In the genomic region with DNA sequence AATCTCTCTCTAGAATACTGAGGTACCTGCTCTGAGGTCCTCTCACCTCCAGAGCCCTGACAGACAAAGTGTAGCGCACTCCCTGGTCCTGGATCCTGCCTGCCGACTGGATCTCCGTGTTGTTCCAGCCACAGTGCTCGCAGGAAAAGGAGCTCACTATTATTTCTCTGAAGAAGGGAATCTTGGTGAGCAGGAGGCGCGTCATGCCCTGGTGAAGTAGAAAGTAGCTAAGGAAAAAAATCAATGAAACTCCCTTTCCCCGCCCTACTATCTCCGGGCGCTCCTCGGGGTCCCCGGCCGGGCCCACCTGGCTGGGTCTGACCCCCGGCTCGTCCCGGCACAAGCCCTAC, we compare ENCODE assay signal across 9 cellular contexts. TPM values are rescaled to one million over a fixed set of nuclear protein-coding genes. Genes with fewer than 3 reads are reported as not detected.
DNase-seq lines count a peak whose midpoint lies in the region; ATAC-seq, FAIRE-seq and TF ChIP-seq lines count a peak whose summit lies in the region.
"Had no signal": no experiment of that assay in that cellular context is flagged by ENCODE, and none has a peak within 500 bp of the region (broad histone marks: within the 10 kb centered on the region; RNA-seq: fewer than 3 reads in every experiment).

No MANE protein-coding gene starts in this region.

- H3K4me1 ChIP-seq in A549: peaks cover 10% of the 10 kb centered on the region; the same call in 1 of the 3 replicates
- peaks cover 10% of the 10 kb centered on the region for H3K4me1 ChIP-seq in GM23338 (ENCODE audit: insufficient read depth)
- peaks cover 15% of the 10 kb centered on the region for H3K4me1 ChIP-seq in thymus (ENCODE audit: control insufficient read depth, insufficient read depth, low read length)

- TF ChIP-seq POLR2A in A549 (IDR thresholded peaks at IDR 0.05; ENCODE audit: low read length): no peak

- no peak for DNase-seq in A549 (ENCODE audit: low read depth in 1 of 2, low spot score in 1 of 2)
- DNase-seq in GM23338 (ENCODE audit: low spot score): peak; percentile 19
- no peak for DNase-seq in activated T-helper 2 cell treated with anti-CD3 and anti-CD28 coated beads, Interferon-gamma antibody, Interleukin-2, Interleukin-4, amounts not matched to agents 10 μg/mL and 5 μg/mL and 100 μg/mL, durations not matched to agents 14 hours and 24 hours and 36 hours (ENCODE audit: low spot score)
- no peak for DNase-seq in kidney epithelial cell (ENCODE audit: low read depth)
- DNase-seq in DMS79 (lab: John Stamatoyannopoulos, UW): no peak
- DNase-seq in SIG-M5 (lab: John Stamatoyannopoulos, UW): no peak

- intact Hi-C loops in activated T-helper 2 cell treated with anti-CD3 and anti-CD28 coated beads, Interferon-gamma antibody, Interleukin-2, Interleukin-4, amounts not matched to agents 10 μg/mL and 5 μg/mL and 100 μg/mL, durations not matched to agents 14 hours and 24 hours and 36 hours (cut with micrococcal nuclease): loop anchor here (5.0 kb wide), 2 partner anchors 65 to 445 kb away; a partner anchor contains a TSS

- H3K27ac Mint-ChIP-seq in GM23338: no peak overlapping the region
- H3K27ac Mint-ChIP-seq in activated T-helper 2 cell treated with anti-CD3 and anti-CD28 coated beads, Interferon-gamma antibody, Interleukin-2, Interleukin-4, amounts not matched to agents 10 μg/mL and 5 μg/mL and 100 μg/mL, durations not matched to agents 14 hours and 24 hours and 36 hours: peak overlapping the region; percentile 81

- peak overlapping the region; percentile 94 to 97 for H3K27ac ChIP-seq in A549
- H3K27ac ChIP-seq in GM23338 (ENCODE audit: low read depth): no peak overlapping the region
- H3K27ac ChIP-seq in thymus (ENCODE audit: low read depth): peak overlapping the region; percentile 78

- CTCF ChIA-PET in A549 (lab: Yijun Ruan, JAX): interaction anchor here (0.5 to 8.8 kb wide), 5 partner anchors 10 to 320 kb away, joined by 4 to 114 read pairs (median 6); no protein-coding TSS in a partner anchor

- TF ChIP-seq RAD21 in A549 (conservative IDR thresholded peaks at IDR 0.05 in 1 of 2, IDR thresholded peaks at IDR 0.05 in 1 of 2): no peak

- no peak for TF ChIP-seq CTCF in A549 (IDR thresholded peaks at IDR 0.05)
- no peak for TF ChIP-seq CTCF in GM23338 (conservative IDR thresholded peaks at IDR 0.05; ENCODE audit: low read depth in 2 of 2)
- no peak for TF ChIP-seq CTCF in kidney epithelial cell (IDR thresholded peaks at IDR 0.05; ENCODE audit: insufficient read depth, low read length, poor library complexity, severe bottlenecking)

- peaks cover 38% of the 10 kb centered on the region for H3K36me3 ChIP-seq in GM23338 (ENCODE audit: insufficient read depth)
- H3K36me3 ChIP-seq in kidney epithelial cell (ENCODE audit: control insufficient read depth, insufficient read depth, low read length): peaks cover 3% of the 10 kb centered on the region
- peaks cover 28% of the 10 kb centered on the region for H3K36me3 ChIP-seq in thymus (ENCODE audit: control insufficient read depth, insufficient read depth)

- H3K27me3 ChIP-seq in GM23338 (ENCODE audit: insufficient read depth) (no peaks in the 10 kb centered on the region), kidney epithelial cell (ENCODE audit: control insufficient read depth, insufficient read depth, low read length) (peaks cover 2% of the 10 kb centered on the region), thymus (ENCODE audit: control insufficient read depth, insufficient read depth) (no peaks in the 10 kb centered on the region)

- no peaks in the 10 kb centered on the region for H3K9me2 ChIP-seq in GM23338 (ENCODE audit: insufficient read depth)

- peaks cover 17% of the 10 kb centered on the region for H3K4me1 Mint-ChIP-seq in GM23338
- peaks cover 48% of the 10 kb centered on the region for H3K4me1 Mint-ChIP-seq in activated T-helper 2 cell treated with anti-CD3 and anti-CD28 coated beads, Interferon-gamma antibody, Interleukin-2, Interleukin-4, amounts not matched to agents 10 μg/mL and 5 μg/mL and 100 μg/mL, durations not matched to agents 14 hours and 24 hours and 36 hours (ENCODE audit: low read depth)

- H3K4me2 ChIP-seq in A549 (peak overlapping the region; percentile 77), GM23338 (peak overlapping the region; percentile 98)

- POLR2A ChIA-PET in A549 (lab: Yijun Ruan, JAX): interaction anchor here (0.9 to 1.3 kb wide), 4 partner anchors 14 to 311 kb away, joined by 3 to 6 read pairs (median 4); a partner anchor contains a TSS

- H3K79me2 ChIP-seq in GM23338 (replicated peaks; ENCODE audit: insufficient read depth): peaks cover 18% of the 10 kb centered on the region

- peak overlapping the region; percentile 94 for H3K4me3 ChIP-seq in A549
- peak overlapping the region; percentile 74 for H3K4me3 ChIP-seq in GM23338
- peak overlapping the region; percentile 92 for H3K4me3 ChIP-seq in kidney epithelial cell (ENCODE audit: low read depth, low read length)
- H3K4me3 ChIP-seq in thymus (ENCODE audit: low read length): peak overlapping the region; percentile 92

- H2AFZ ChIP-seq in GM23338: peak overlapping the region; percentile 93; the same call in 1 of the 2 replicates

- no peak for FAIRE-seq in A549 (lab: Jason Lieb, UNC)
- FAIRE-seq: islet of Langerhans had no signal

- H3K9me3 ChIP-seq in A549 (no peaks in the 10 kb centered on the region), thymus (ENCODE audit: control insufficient read depth) (no peaks in the 10 kb centered on the region)

- ATAC-seq in A549 (no peak), GM23338 (peak; percentile 29), GM21723 (IDR thresholded peaks at IDR 0.05; ENCODE audit: unreplicated experiment) (no peak)

- peaks cover 44% of the 10 kb centered on the region for H3K36me3 Mint-ChIP-seq in GM23338 (ENCODE audit: low read depth)
- peaks cover 47% of the 10 kb centered on the region for H3K36me3 Mint-ChIP-seq in activated T-helper 2 cell treated with anti-CD3 and anti-CD28 coated beads, Interferon-gamma antibody, Interleukin-2, Interleukin-4, amounts not matched to agents 10 μg/mL and 5 μg/mL and 100 μg/mL, durations not matched to agents 14 hours and 24 hours and 36 hours (ENCODE audit: low read depth)

- H4K20me1 ChIP-seq in GM23338 (replicated peaks; ENCODE audit: insufficient read depth): peaks cover 14% of the 10 kb centered on the region; the same call in 1 of the 2 replicates

- H3K27me3 Mint-ChIP-seq in GM23338 (ENCODE audit: insufficient read depth, low read depth, poor library complexity): peaks cover 10% of the 10 kb centered on the region
- no peaks in the 10 kb centered on the region for H3K27me3 Mint-ChIP-seq in activated T-helper 2 cell treated with anti-CD3 and anti-CD28 coated beads, Interferon-gamma antibody, Interleukin-2, Interleukin-4, amounts not matched to agents 10 μg/mL and 5 μg/mL and 100 μg/mL, durations not matched to agents 14 hours and 24 hours and 36 hours (ENCODE audit: low read depth)

- H3K9me3 Mint-ChIP-seq in GM23338: no peaks in the 10 kb centered on the region
- no peaks in the 10 kb centered on the region for H3K9me3 Mint-ChIP-seq in activated T-helper 2 cell treated with anti-CD3 and anti-CD28 coated beads, Interferon-gamma antibody, Interleukin-2, Interleukin-4, amounts not matched to agents 10 μg/mL and 5 μg/mL and 100 μg/mL, durations not matched to agents 14 hours and 24 hours and 36 hours

- H3K4me3 Mint-ChIP-seq in GM23338: peak overlapping the region; percentile 96
- peak overlapping the region; percentile 90 for H3K4me3 Mint-ChIP-seq in activated T-helper 2 cell treated with anti-CD3 and anti-CD28 coated beads, Interferon-gamma antibody, Interleukin-2, Interleukin-4, amounts not matched to agents 10 μg/mL and 5 μg/mL and 100 μg/mL, durations not matched to agents 14 hours and 24 hours and 36 hours (ENCODE audit: low read depth)

- TF ChIP-seq EP300 in A549 (IDR thresholded peaks at IDR 0.05): no peak

- 6% methylated on average over 11 of the region's 15 CpGs for WGBS in A549 (ENCODE audit: missing lambda C conversion rate)
- under 1% methylated on average over 15 of the region's 15 CpGs for WGBS in thymus

- H3F3A ChIP-seq in GM23338 (replicated peaks; ENCODE audit: low read depth): peaks cover 2% of the 10 kb centered on the region; the same call in 1 of the 2 replicates

RNA-seq across cellular contexts. Expression of a gene that starts 0.4 kb away (rescaled TPM):
- polyA plus RNA-seq in A549 (2011; rRNA removed) (65.6 and 77.5 TPM in 2 replicates), A549 (2017; fragmentation: RNase III; extraction: RNeasy Plus Mini Kit Qiagen cat#74134 plus additional on column Dnase treatment) (42.2 to 49.0 TPM (median 44.1 TPM) in 3 replicates), GM23338 (2016; fragmentation: Nextera tagmentation; extraction: Ambion mirVana) (46.8 and 55.4 TPM in 2 replicates), thymus (21.3 TPM)
- polyA plus RNA-seq in A549 (2012; cell fraction: cytosol; rRNA removed): 28.6 and 32.9 TPM in 2 replicates
- polyA plus RNA-seq in A549 (2012; cell fraction: nucleus; rRNA removed): 18.8 and 25.2 TPM in 2 replicates
- polyA minus RNA-seq in A549 (2011; rRNA and poly(A)+ RNA removed): 48.3 and 58.4 TPM in 2 replicates
- total RNA-seq in GM23338 (2014; rRNA removed; shearing (Covaris generic)): 52.0 and 96.7 TPM in 2 replicates
- total RNA-seq in activated T-helper 2 cell treated with anti-CD3 and anti-CD28 coated beads, Interferon-gamma antibody, Interleukin-2, Interleukin-4, amounts not matched to agents 10 μg/mL and 5 μg/mL and 100 μg/mL, durations not matched to agents 14 hours and 24 hours and 36 hours: 84.1 and 84.7 TPM in 2 replicates
- total RNA-seq in kidney epithelial cell: 46.9 and 82.1 TPM in 2 replicates

RNA-seq across cellular contexts. Expression of a gene that starts 4.3 kb away (rescaled TPM):
- polyA plus RNA-seq in A549 (2011; rRNA removed) (not detected in 2 replicates), A549 (2017; fragmentation: RNase III; extraction: RNeasy Plus Mini Kit Qiagen cat#74134 plus additional on column Dnase treatment) (not detected in 3 replicates), GM23338 (2016; fragmentation: Nextera tagmentation; extraction: Ambion mirVana) (0.18 TPM in 1 of 2 replicates, not detected in the other), thymus (0.07 TPM)
- not detected in 2 replicates for polyA plus RNA-seq in A549 (2012; cell fraction: cytosol; rRNA removed)
- not detected in 2 replicates for polyA plus RNA-seq in A549 (2012; cell fraction: nucleus; rRNA removed)
- not detected in 2 replicates for polyA minus RNA-seq in A549 (2011; rRNA and poly(A)+ RNA removed)
- total RNA-seq in GM23338 (2014; rRNA removed; shearing (Covaris generic)): 0.16 and 0.35 TPM in 2 replicates
- total RNA-seq in activated T-helper 2 cell treated with anti-CD3 and anti-CD28 coated beads, Interferon-gamma antibody, Interleukin-2, Interleukin-4, amounts not matched to agents 10 μg/mL and 5 μg/mL and 100 μg/mL, durations not matched to agents 14 hours and 24 hours and 36 hours: not detected in 2 replicates
- not detected in 2 replicates for total RNA-seq in kidney epithelial cell

RNA-seq across cellular contexts. Expression of a gene that starts 14.6 kb away (rescaled TPM):
- polyA plus RNA-seq in A549 (2011; rRNA removed): 12.6 and 16.2 TPM in 2 replicates
- polyA plus RNA-seq in A549 (2012; cell fraction: cytosol; rRNA removed): 8.7 and 9.7 TPM in 2 replicates
- 6.7 and 9.8 TPM in 2 replicates for polyA plus RNA-seq in A549 (2012; cell fraction: nucleus; rRNA removed)
- 9.8 to 10.9 TPM (median 9.8 TPM) in 3 replicates for polyA plus RNA-seq in A549 (2017; fragmentation: RNase III; extraction: RNeasy Plus Mini Kit Qiagen cat#74134 plus additional on column Dnase treatment)
- 18.2 and 19.2 TPM in 2 replicates for polyA minus RNA-seq in A549 (2011; rRNA and poly(A)+ RNA removed)
- 17.6 and 24.8 TPM in 2 replicates for total RNA-seq in GM23338 (2014; rRNA removed; shearing (Covaris generic))
- polyA plus RNA-seq in GM23338 (2016; fragmentation: Nextera tagmentation; extraction: Ambion mirVana): 13.4 and 17.0 TPM in 2 replicates
- 30.4 and 34.3 TPM in 2 replicates for total RNA-seq in activated T-helper 2 cell treated with anti-CD3 and anti-CD28 coated beads, Interferon-gamma antibody, Interleukin-2, Interleukin-4, amounts not matched to agents 10 μg/mL and 5 μg/mL and 100 μg/mL, durations not matched to agents 14 hours and 24 hours and 36 hours
- total RNA-seq in kidney epithelial cell: 11.4 and 12.1 TPM in 2 replicates
- polyA plus RNA-seq in thymus: 18.1 TPM

RNA-seq across cellular contexts. Expression of a gene that starts 35.7 kb away (rescaled TPM):
- polyA plus RNA-seq in A549 (2011; rRNA removed) (not detected in 2 replicates), A549 (2017; fragmentation: RNase III; extraction: RNeasy Plus Mini Kit Qiagen cat#74134 plus additional on column Dnase treatment) (not detected in 3 replicates), GM23338 (2016; fragmentation: Nextera tagmentation; extraction: Ambion mirVana) (not detected in 2 replicates), thymus (3.2 TPM)
- not detected in 2 replicates for polyA plus RNA-seq in A549 (2012; cell fraction: cytosol; rRNA removed)
- polyA plus RNA-seq in A549 (2012; cell fraction: nucleus; rRNA removed): not detected in 2 replicates
- not detected in 2 replicates for polyA minus RNA-seq in A549 (2011; rRNA and poly(A)+ RNA removed)
- total RNA-seq in GM23338 (2014; rRNA removed; shearing (Covaris generic)): not detected in 2 replicates
- total RNA-seq in activated T-helper 2 cell treated with anti-CD3 and anti-CD28 coated beads, Interferon-gamma antibody, Interleukin-2, Interleukin-4, amounts not matched to agents 10 μg/mL and 5 μg/mL and 100 μg/mL, durations not matched to agents 14 hours and 24 hours and 36 hours: not detected in 2 replicates
- total RNA-seq in kidney epithelial cell: not detected in 2 replicates

RNA-seq across cellular contexts. Expression of a gene that starts 42.3 kb away (rescaled TPM):
- polyA plus RNA-seq in A549 (2011; rRNA removed) (not detected in 2 replicates), A549 (2017; fragmentation: RNase III; extraction: RNeasy Plus Mini Kit Qiagen cat#74134 plus additional on column Dnase treatment) (not detected in 3 replicates), GM23338 (2016; fragmentation: Nextera tagmentation; extraction: Ambion mirVana) (not detected in 2 replicates), thymus (9.8 TPM)
- polyA plus RNA-seq in A549 (2012; cell fraction: cytosol; rRNA removed): not detected in 2 replicates
- polyA plus RNA-seq in A549 (2012; cell fraction: nucleus; rRNA removed): not detected in 2 replicates
- not detected in 2 replicates for polyA minus RNA-seq in A549 (2011; rRNA and poly(A)+ RNA removed)
- not detected in 2 replicates for total RNA-seq in GM23338 (2014; rRNA removed; shearing (Covaris generic))
- not detected in 2 replicates for total RNA-seq in activated T-helper 2 cell treated with anti-CD3 and anti-CD28 coated beads, Interferon-gamma antibody, Interleukin-2, Interleukin-4, amounts not matched to agents 10 μg/mL and 5 μg/mL and 100 μg/mL, durations not matched to agents 14 hours and 24 hours and 36 hours
- not detected in 2 replicates for total RNA-seq in kidney epithelial cell
